In genomic region chr7:139572704-139573395, GRCh38 we compare ENCODE assay signal across 21 cellular contexts. TPM values are rescaled to one million over a fixed set of nuclear protein-coding genes. Genes with fewer than 3 reads are reported as not detected.
"Had no signal": no experiment of that assay in that cellular context is flagged by ENCODE, and none has a peak within 500 bp of the region (broad histone marks: within the 10 kb centered on the region; RNA-seq: fewer than 3 reads in every experiment).

No MANE protein-coding gene starts in this region.

- H3K27me3 Mint-ChIP-seq: activated naive CD4-positive, alpha-beta T cell treated with anti-CD3 and anti-CD28 coated beads, Interleukin-2, amount 50 U/mL, for 24 hours; progenitor cell of endocrine pancreas had no signal

- H3K9me3 ChIP-seq: adrenal gland, esophagus squamous epithelium, right atrium auricular region, thyroid gland had no signal

- H3K27ac Mint-ChIP-seq: activated naive CD4-positive, alpha-beta T cell treated with anti-CD3 and anti-CD28 coated beads, Interleukin-2, amount 50 U/mL, for 24 hours; nephron; progenitor cell of endocrine pancreas; T-helper 2 cell treated with Interferon-gamma antibody and Interleukin-4, amounts not matched to agents 5 μg/mL and 100 μg/mL, for 36 hours had no signal

- DNase-seq: activated CD4-positive, alpha-beta T cell treated with anti-CD3 and anti-CD28 coated beads, Interleukin-2, amount 50 U/mL, for 4 hours; activated CD4-positive, CD25-positive, alpha-beta regulatory T cell treated with anti-CD3 and anti-CD28 coated beads, Interleukin-2, amount 50 U/mL, for 72 hours; activated effector memory CD4-positive, alpha-beta T cell treated with Interleukin-2 at 50 U/mL for 16 hours; activated T-cell treated with anti-CD3 and anti-CD28 coated beads, Interleukin-2, amount 50 U/mL, for 4 hours; effector CD4-positive, alpha-beta T cell; esophagus squamous epithelium; glutamatergic neuron; hypothalamus; mesenchymal stem cell; thyroid gland had no signal

- H3K27ac ChIP-seq: adrenal gland, esophagus squamous epithelium, right atrium auricular region, thyroid gland had no signal

- H3K27me3 ChIP-seq: adrenal gland, esophagus squamous epithelium, right atrium auricular region, thyroid gland had no signal

- H3K4me3 ChIP-seq: adrenal gland, esophagus squamous epithelium, right atrium auricular region, smooth muscle cell, thyroid gland had no signal

- ATAC-seq: activated T-cell treated with anti-CD3 and anti-CD28 coated beads, Interleukin-2, amount 50 U/mL, for 4 hours had no signal

- H3K9me3 Mint-ChIP-seq: activated naive CD4-positive, alpha-beta T cell treated with anti-CD3 and anti-CD28 coated beads, Interleukin-2, amount 50 U/mL, for 24 hours; activated T-cell treated with anti-CD3 and anti-CD28 coated beads, Interleukin-2, amount 50 U/mL, for 4 hours; nephron; T-helper 2 cell treated with Interferon-gamma antibody and Interleukin-4, amounts not matched to agents 5 μg/mL and 100 μg/mL, for 36 hours had no signal

- H3K4me3 Mint-ChIP-seq: activated naive CD4-positive, alpha-beta T cell treated with anti-CD3 and anti-CD28 coated beads, Interleukin-2, amount 50 U/mL, for 24 hours; activated T-cell treated with anti-CD3 and anti-CD28 coated beads, Interleukin-2, amount 50 U/mL, for 4 hours; nephron; T-helper 2 cell treated with Interferon-gamma antibody and Interleukin-4, amounts not matched to agents 5 μg/mL and 100 μg/mL, for 36 hours had no signal

- H3K4me1 ChIP-seq: adrenal gland, esophagus squamous epithelium, thyroid gland had no signal

- H3K4me2 ChIP-seq: smooth muscle cell had no signal

RNA-seq across cellular contexts. Expression of gene CLEC2L, which starts 49.4 kb away (rescaled TPM):
- total RNA-seq: activated T-cell treated with anti-CD3 and anti-CD28 coated beads, Interleukin-2, amount 50 U/mL, for 4 hours; endothelial cell of umbilical vein; esophagus squamous epithelium; fibroblast of villous mesenchyme; kidney epithelial cell; progenitor cell of endocrine pancreas; right atrium auricular region; smooth muscle cell; thyroid gland had no signal
- polyA plus RNA-seq: adrenal gland, endothelial cell of umbilical vein, liver, smooth muscle cell had no signal
